24 cellular contexts compared by ENCODE assay signal in genomic region chr1:3664700-3665375, GRCh38. TPM values are rescaled to one million over a fixed set of nuclear protein-coding genes. Genes with fewer than 3 reads are reported as not detected.
DNase-seq lines count a peak whose midpoint lies in the region; ATAC-seq and TF ChIP-seq lines count a peak whose summit lies in the region.
"Had no signal": no experiment of that assay in that cellular context is flagged by ENCODE, and none has a peak within 500 bp of the region (broad histone marks: within the 10 kb centered on the region; RNA-seq: fewer than 3 reads in every experiment).

No MANE protein-coding gene starts in this region.

- WGBS in mammary epithelial cell (ENCODE audit: low coverage, missing lambda C conversion rate), result 18% methylated on average over 8 of the region's 14 CpGs

- H3K4me3 Mint-ChIP-seq in MCF 10A (ENCODE audit: unreplicated experiment) (no peak overlapping the region), GM23338 (no peak overlapping the region; the same call in 2 of the 3 replicates)
- peak overlapping the region; percentile 69 for H3K4me3 Mint-ChIP-seq in stimulated activated memory B cell treated with anti-CD40 and anti-IgM and Interleukin-4, amounts not matched to agents 10 μg/mL and 1 μg/mL and 100 μg/mL, for 72 hours
- H3K4me3 Mint-ChIP-seq: naive thymus-derived CD4-positive, alpha-beta T cell; stimulated activated naive CD8-positive, alpha-beta T cell treated with anti-CD3 and anti-CD28 coated beads, Interleukin-15, Interleukin-2, amounts not matched to agents 100 ng/mL and 50 ng/mL, for 24 hours; type B pancreatic cell had no signal

- no TSS peak for BruUV-seq in mammary epithelial cell (replicated peaks; lab: Mats Ljungman, UMichigan)
- no TSS peak for BruUV-seq in MCF 10A (replicated peaks; lab: Mats Ljungman, UMichigan)

- dilution Hi-C loops in mammary epithelial cell (cut with HindIII; ENCODE audit: low sequenced_read_pairs), result no loop called here

- H3K79me2 ChIP-seq in mammary epithelial cell (ENCODE audit: insufficient read depth, low read length) (no peaks in the 10 kb centered on the region), GM23338 (replicated peaks; ENCODE audit: insufficient read depth) (no peaks in the 10 kb centered on the region)

- H3K27me3 Mint-ChIP-seq in MCF 10A (ENCODE audit: insufficient read depth, unreplicated experiment) (no peaks in the 10 kb centered on the region), GM23338 (ENCODE audit: insufficient read depth, low read depth, poor library complexity) (peaks cover 21% of the 10 kb centered on the region)
- H3K27me3 Mint-ChIP-seq in stimulated activated memory B cell treated with anti-CD40 and anti-IgM and Interleukin-4, amounts not matched to agents 10 μg/mL and 1 μg/mL and 100 μg/mL, for 72 hours, result no peaks in the 10 kb centered on the region

- peak; percentile 58 for TF ChIP-seq POLR2A in Raji (IDR thresholded peaks at IDR 0.05; ENCODE audit: insufficient read depth, low read depth, low read length)

- H3K9ac ChIP-seq in mammary epithelial cell (ENCODE audit: insufficient read depth, low read length), result no peak overlapping the region
- H3K9ac ChIP-seq: KMS-11 had no signal

- H3K4me3 ChIP-seq in mammary epithelial cell (replicated peaks in 1 of 3; ENCODE audit: insufficient read depth in 1 of 3, low read depth in 2 of 3, low read length in 3 of 3) (no peak overlapping the region), GM23338 (no peak overlapping the region)
- H3K4me3 ChIP-seq: breast epithelium, ovary had no signal

- peak overlapping the region; percentile 41 for H3K4me2 ChIP-seq in mammary epithelial cell (ENCODE audit: insufficient read depth, low read depth, low read length)
- H3K4me2 ChIP-seq in GM23338, result no peak overlapping the region
- H3K4me2 ChIP-seq: KMS-11 had no signal

- H3K4me1 ChIP-seq in mammary epithelial cell (ENCODE audit: insufficient read depth, low read length) (peaks cover 19% of the 10 kb centered on the region), GM23338 (ENCODE audit: insufficient read depth) (no peaks in the 10 kb centered on the region)
- H3K4me1 ChIP-seq: breast epithelium had no signal

- H3K27ac ChIP-seq in mammary epithelial cell (ENCODE audit: insufficient read depth, low read depth, low read length) (no peak overlapping the region), GM23338 (ENCODE audit: low read depth) (no peak overlapping the region)
- H3K27ac ChIP-seq: breast epithelium, KMS-11, ovary had no signal

- POLR2A ChIA-PET in MCF 10A (lab: Yijun Ruan, JAX), result interaction anchor here (0.6 to 1.1 kb wide), 2 partner anchors 10 to 60 kb away, joined by 3 read pairs; no protein-coding TSS in a partner anchor

- H3K36me3 Mint-ChIP-seq in MCF 10A (ENCODE audit: insufficient read depth, unreplicated experiment), result no peaks in the 10 kb centered on the region
- no peaks in the 10 kb centered on the region for H3K36me3 Mint-ChIP-seq in GM23338 (ENCODE audit: low read depth)
- H3K36me3 Mint-ChIP-seq in stimulated activated memory B cell treated with anti-CD40 and anti-IgM and Interleukin-4, amounts not matched to agents 10 μg/mL and 1 μg/mL and 100 μg/mL, for 72 hours, result no peaks in the 10 kb centered on the region
- H3K36me3 Mint-ChIP-seq: naive thymus-derived CD4-positive, alpha-beta T cell; type B pancreatic cell had no signal

- TF ChIP-seq CTCF in mammary epithelial cell (conservative IDR thresholded peaks at IDR 0.05 in 1 of 2, IDR thresholded peaks at IDR 0.05 in 1 of 2; ENCODE audit: extremely low read depth in 1 of 2, insufficient read depth in 1 of 2, low read depth in 1 of 2, low read length in 2 of 2) (no peak), MCF 10A (IDR thresholded peaks at IDR 0.05; ENCODE audit: unreplicated experiment) (no peak), GM23338 (conservative IDR thresholded peaks at IDR 0.05; ENCODE audit: low read depth in 2 of 2) (no peak)

- H3K4me1 Mint-ChIP-seq in MCF 10A (ENCODE audit: insufficient read depth, unreplicated experiment), result peaks cover 10% of the 10 kb centered on the region
- peaks cover 14% of the 10 kb centered on the region for H3K4me1 Mint-ChIP-seq in GM23338
- H3K4me1 Mint-ChIP-seq in stimulated activated memory B cell treated with anti-CD40 and anti-IgM and Interleukin-4, amounts not matched to agents 10 μg/mL and 1 μg/mL and 100 μg/mL, for 72 hours, result peaks cover 56% of the 10 kb centered on the region

- H2AFZ ChIP-seq in mammary epithelial cell (ENCODE audit: low read depth, low read length) (peak overlapping the region; percentile 54), GM23338 (peak overlapping the region; percentile 78; the same call in 1 of the 2 replicates)

- 0 out of 2 replicates have a peak, but pooled peaks cover 3% of the 10 kb centered on the region for H3F3A ChIP-seq in GM23338 (replicated peaks; ENCODE audit: low read depth)

- H3K36me3 ChIP-seq in mammary epithelial cell (ENCODE audit: insufficient read depth, low read length) (no peaks in the 10 kb centered on the region), GM23338 (ENCODE audit: insufficient read depth) (no peaks in the 10 kb centered on the region)
- H3K36me3 ChIP-seq: breast epithelium, ovary had no signal

- in situ Hi-C loops in mammary epithelial cell (cut with MboI; ENCODE audit: low sequenced_read_pairs in 2 of 2), result no loop called here

- H3K9me3 Mint-ChIP-seq in MCF 10A (ENCODE audit: unreplicated experiment) (no peaks in the 10 kb centered on the region), GM23338 (no peaks in the 10 kb centered on the region; the same call in 2 of the 3 replicates)
- no peaks in the 10 kb centered on the region for H3K9me3 Mint-ChIP-seq in stimulated activated memory B cell treated with anti-CD40 and anti-IgM and Interleukin-4, amounts not matched to agents 10 μg/mL and 1 μg/mL and 100 μg/mL, for 72 hours
- H3K9me3 Mint-ChIP-seq: naive thymus-derived CD4-positive, alpha-beta T cell; stimulated activated naive CD8-positive, alpha-beta T cell treated with anti-CD3 and anti-CD28 coated beads, Interleukin-15, Interleukin-2, amounts not matched to agents 100 ng/mL and 50 ng/mL, for 24 hours; type B pancreatic cell had no signal

- H3K9me2 ChIP-seq in GM23338 (ENCODE audit: insufficient read depth), result no peaks in the 10 kb centered on the region

- CTCF ChIA-PET in mammary epithelial cell (lab: Charles Lee; ENCODE audit: low non-redundant PET), result no interaction called here
- CTCF ChIA-PET in MCF 10A (lab: Yijun Ruan, JAX), result no interaction called here

- H4K20me1 ChIP-seq in mammary epithelial cell (ENCODE audit: insufficient read depth, low read length) (no peaks in the 10 kb centered on the region), GM23338 (replicated peaks; ENCODE audit: insufficient read depth) (no peaks in the 10 kb centered on the region)

- intact Hi-C loops in mammary epithelial cell (cut with micrococcal nuclease) (no loop called here), MCF 10A (cut with micrococcal nuclease) (no loop called here)

- H3K9me3 ChIP-seq in mammary epithelial cell (replicated peaks; ENCODE audit: insufficient read depth, low read length), result no peaks in the 10 kb centered on the region
- H3K9me3 ChIP-seq: breast epithelium, ovary had no signal

- no peaks in the 10 kb centered on the region for H3K27me3 ChIP-seq in mammary epithelial cell (ENCODE audit: insufficient read depth, low read length)
- peaks cover 3% of the 10 kb centered on the region; the same call in 1 of the 2 replicates for H3K27me3 ChIP-seq in GM23338 (ENCODE audit: insufficient read depth)
- H3K27me3 ChIP-seq: ovary had no signal

- no peak overlapping the region for H3K27ac Mint-ChIP-seq in MCF 10A (ENCODE audit: low read depth, unreplicated experiment)
- no peak overlapping the region for H3K27ac Mint-ChIP-seq in GM23338
- H3K27ac Mint-ChIP-seq in stimulated activated memory B cell treated with anti-CD40 and anti-IgM and Interleukin-4, amounts not matched to agents 10 μg/mL and 1 μg/mL and 100 μg/mL, for 72 hours, result peak overlapping the region; percentile 98
- H3K27ac Mint-ChIP-seq: naive thymus-derived CD4-positive, alpha-beta T cell; stimulated activated naive CD8-positive, alpha-beta T cell treated with anti-CD3 and anti-CD28 coated beads, Interleukin-15, Interleukin-2, amounts not matched to agents 100 ng/mL and 50 ng/mL, for 24 hours; type B pancreatic cell had no signal

- DNase-seq in mammary epithelial cell (no peak), MCF 10A (ENCODE audit: unreplicated experiment) (no peak), GM23338 (ENCODE audit: low spot score) (no peak), SIG-M5 (lab: John Stamatoyannopoulos, UW) (no peak)
- no peak for DNase-seq in stimulated activated CD4-positive, alpha-beta T cell treated with anti-CD3 and anti-CD28 coated beads, Interleukin-2, amount 100 ng/mL, for 48 hours
- no peak for DNase-seq in activated CD4-positive, alpha-beta T cell treated with anti-CD3 and anti-CD28 coated beads for 48 hours
- DNase-seq: activated CD4-positive, alpha-beta T cell treated with anti-CD3 and anti-CD28 coated beads, Interleukin-2, amount 50 U/mL, for 4 hours; activated effector memory CD4-positive, alpha-beta T cell treated with anti-CD3 and anti-CD28 coated beads, Interleukin-2, amount 50 U/mL, for 16 hours; C1 segment of cervical spinal cord; foreskin fibroblast; GDM1; hypothalamus; islet precursor cell; naive thymus-derived CD4-positive, alpha-beta T cell; NCI-H1436; NCI-H2227 treated with DMSO at 0.1 percent for 48 hours; stimulated activated CD4-positive, alpha-beta T cell treated with anti-CD3 and anti-CD28 coated beads, Interleukin-1b, Interleukin-23, amount 100 ng/mL, for 48 hours had no signal

- ATAC-seq in GM23338, result no peak
- peak; percentile 35 for ATAC-seq in stimulated activated memory B cell treated with anti-CD40 and anti-IgM and Interleukin-4, amounts not matched to agents 10 μg/mL and 1 μg/mL and 100 μg/mL, for 72 hours
- ATAC-seq: naive thymus-derived CD4-positive, alpha-beta T cell had no signal

RNA-seq across cellular contexts. Expression of gene TP73, which starts 12.5 kb away (rescaled TPM):
- total RNA-seq in mammary epithelial cell, result 1 to 10 TPM; 2.5 to 6.9 TPM
- polyA plus RNA-seq in mammary epithelial cell, result 2.5 TPM
- 2.6 TPM for polyA minus RNA-seq in mammary epithelial cell
- total RNA-seq in MCF 10A (2022), result 0.37 and 0.82 TPM in 2 replicates
- 1.8 and 3.4 TPM in 2 replicates for total RNA-seq in GM23338 (2014; rRNA removed; shearing (Covaris generic))
- polyA plus RNA-seq in GM23338 (2016; fragmentation: Nextera tagmentation; extraction: Ambion mirVana), result 1.4 and 1.8 TPM in 2 replicates

RNA-seq across cellular contexts. Expression of gene WRAP73, which starts 14.9 kb away (rescaled TPM):
- 10 to 100 TPM in 1 of 2 donors, 1 to 10 TPM in 1; 8.3 to 26.6 TPM for total RNA-seq in mammary epithelial cell
- polyA plus RNA-seq in mammary epithelial cell, result 22.0 TPM
- 23.6 TPM for polyA minus RNA-seq in mammary epithelial cell
- 25.3 and 29.8 TPM in 2 replicates for total RNA-seq in MCF 10A (2022)
- 40.8 and 43.3 TPM in 2 replicates for total RNA-seq in GM23338 (2014; rRNA removed; shearing (Covaris generic))
- polyA plus RNA-seq in GM23338 (2016; fragmentation: Nextera tagmentation; extraction: Ambion mirVana), result 22.6 and 24.4 TPM in 2 replicates

RNA-seq across cellular contexts. Expression of gene TPRG1L, which starts 40.0 kb away (rescaled TPM):
- total RNA-seq in mammary epithelial cell (10 to 100 TPM; 44.2 to 48.6 TPM), MCF 10A (2022) (21.9 and 29.7 TPM in 2 replicates)
- polyA plus RNA-seq in mammary epithelial cell (57.0 TPM), GM23338 (2016; fragmentation: Nextera tagmentation; extraction: Ambion mirVana) (6.2 and 6.6 TPM in 2 replicates)
- polyA minus RNA-seq in mammary epithelial cell, result 57.2 TPM
- total RNA-seq in GM23338 (2014; rRNA removed; shearing (Covaris generic)), result 20.3 and 24.4 TPM in 2 replicates

RNA-seq across cellular contexts. Expression of gene MEGF6, which starts 53.5 kb away (rescaled TPM):
- 10 to 100 TPM in 1 of 2 donors, under 1 TPM in 1; 0.82 to 29.2 TPM for total RNA-seq in mammary epithelial cell
- 0.71 TPM for polyA plus RNA-seq in mammary epithelial cell
- not detected for polyA minus RNA-seq in mammary epithelial cell
- 12.9 and 14.3 TPM in 2 replicates for total RNA-seq in MCF 10A (2022)
- total RNA-seq in GM23338 (2014; rRNA removed; shearing (Covaris generic)), result 15.4 and 21.4 TPM in 2 replicates
- 4.0 and 4.7 TPM in 2 replicates for polyA plus RNA-seq in GM23338 (2016; fragmentation: Nextera tagmentation; extraction: Ambion mirVana)
